22 cellular contexts compared by ENCODE assay signal in the genomic region with DNA sequence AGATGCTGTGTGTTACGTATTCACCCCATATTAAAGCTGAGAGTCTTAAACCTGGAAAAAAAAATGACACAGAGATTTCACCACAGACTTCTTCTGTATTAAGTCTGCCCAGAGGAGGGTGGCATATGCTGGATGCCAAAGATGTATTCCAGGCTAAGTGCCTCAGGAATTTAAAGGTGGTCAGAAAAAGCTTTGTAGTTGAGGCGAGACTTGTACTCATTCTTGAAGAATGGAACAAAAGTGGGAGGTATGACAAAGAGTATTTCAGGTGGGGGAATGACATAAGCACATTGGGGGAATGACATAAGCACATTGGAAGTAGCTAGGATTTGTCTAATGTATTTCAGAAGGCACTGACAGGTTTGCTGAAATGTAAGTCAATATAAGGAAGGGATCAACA.
A peak's percentile ranks its signal among the peaks of the same experiment; 100 is the strongest.
DNase-seq lines count a peak whose midpoint lies in the region; ATAC-seq, FAIRE-seq and TF ChIP-seq lines count a peak whose summit lies in the region.
"Had no signal": no experiment of that assay in that cellular context is flagged by ENCODE, and none has a peak within 500 bp of the region (broad histone marks: within the 10 kb centered on the region; RNA-seq: fewer than 3 reads in every experiment).

No MANE protein-coding gene starts in this region.

- intact Hi-C loops in activated CD4-positive, alpha-beta T cell treated with anti-CD3 and anti-CD28 coated beads, Interleukin-2, amount 10 ng/mL, durations not matched to agents 24 days and 14 days (cut with micrococcal nuclease), result no loop called here
- intact Hi-C loops in body of pancreas (cut with DNase I), result no loop called here

- H3K4me3 ChIP-seq in body of pancreas, result no peak overlapping the region
- H3K4me3 ChIP-seq: ascending aorta, esophagus muscularis mucosa, spleen had no signal

- H3K4me3 Mint-ChIP-seq in activated CD4-positive, alpha-beta T cell treated with anti-CD3 and anti-CD28 coated beads, Interleukin-2, amount 10 ng/mL, durations not matched to agents 24 days and 14 days, result no peak overlapping the region
- H3K4me3 Mint-ChIP-seq in activated CD4-positive, alpha-beta T cell treated with anti-CD3 and anti-CD28 coated beads, Interleukin-2, amount 10 ng/mL, durations not matched to agents 7 days and 5 days, result no peak overlapping the region
- peak overlapping the region; percentile 1 for H3K4me3 Mint-ChIP-seq in activated naive CD8-positive, alpha-beta T cell treated with anti-CD3 and anti-CD28 coated beads, Interleukin-2, amount 10 ng/mL, durations not matched to agents 7 days and 5 days
- peak overlapping the region in 6 of 10 donors; percentile 3 to 60 (median 18) for H3K4me3 Mint-ChIP-seq in naive thymus-derived CD8-positive, alpha-beta T cell
- H3K4me3 Mint-ChIP-seq: nephron progenitor cell; stimulated activated memory B cell treated with anti-CD40 and anti-IgM and Interleukin-4, amounts not matched to agents 10 μg/mL and 1 μg/mL and 100 μg/mL, for 72 hours; type B pancreatic cell had no signal

- ATAC-seq in activated naive CD8-positive, alpha-beta T cell treated with anti-CD3 and anti-CD28 coated beads, Interleukin-2, amount 10 ng/mL, durations not matched to agents 7 days and 5 days (ENCODE audit: low read depth), result peak; percentile 53
- ATAC-seq in naive thymus-derived CD8-positive, alpha-beta T cell, result peak in 1 of 2 donors; percentile 32
- ATAC-seq in body of pancreas (no peak), HG03045 (IDR thresholded peaks at IDR 0.05; ENCODE audit: unreplicated experiment) (no peak)
- ATAC-seq: Right ventricle myocardium inferior; stimulated activated memory B cell treated with anti-CD40 and anti-IgM and Interleukin-4, amounts not matched to agents 10 μg/mL and 1 μg/mL and 100 μg/mL, for 72 hours had no signal

- peaks cover 19% of the 10 kb centered on the region for H3K4me1 Mint-ChIP-seq in activated CD4-positive, alpha-beta T cell treated with anti-CD3 and anti-CD28 coated beads, Interleukin-2, amount 10 ng/mL, durations not matched to agents 24 days and 14 days
- peaks cover 26% of the 10 kb centered on the region for H3K4me1 Mint-ChIP-seq in activated CD4-positive, alpha-beta T cell treated with anti-CD3 and anti-CD28 coated beads, Interleukin-2, amount 10 ng/mL, durations not matched to agents 7 days and 5 days
- peaks cover 26% of the 10 kb centered on the region for H3K4me1 Mint-ChIP-seq in activated naive CD8-positive, alpha-beta T cell treated with anti-CD3 and anti-CD28 coated beads, Interleukin-2, amount 10 ng/mL, durations not matched to agents 7 days and 5 days
- H3K4me1 Mint-ChIP-seq in naive thymus-derived CD8-positive, alpha-beta T cell, result peaks cover 24 to 53% (median 41%) of the 10 kb centered on the region in 4 donors
- H3K4me1 Mint-ChIP-seq: stimulated activated memory B cell treated with anti-CD40 and anti-IgM and Interleukin-4, amounts not matched to agents 10 μg/mL and 1 μg/mL and 100 μg/mL, for 72 hours had no signal

- FAIRE-seq in D721Med (lab: Jason Lieb, UNC), result no peak

- peak overlapping the region; percentile 21 for H3K27ac Mint-ChIP-seq in activated CD4-positive, alpha-beta T cell treated with anti-CD3 and anti-CD28 coated beads, Interleukin-2, amount 10 ng/mL, durations not matched to agents 24 days and 14 days
- H3K27ac Mint-ChIP-seq in activated CD4-positive, alpha-beta T cell treated with anti-CD3 and anti-CD28 coated beads, Interleukin-2, amount 10 ng/mL, durations not matched to agents 7 days and 5 days, result no peak overlapping the region
- H3K27ac Mint-ChIP-seq in activated naive CD8-positive, alpha-beta T cell treated with anti-CD3 and anti-CD28 coated beads, Interleukin-2, amount 10 ng/mL, durations not matched to agents 7 days and 5 days, result peak overlapping the region; percentile 88
- H3K27ac Mint-ChIP-seq in naive thymus-derived CD8-positive, alpha-beta T cell, result peak overlapping the region in 7 of 10 donors; percentile 0 to 95 (median 70)
- H3K27ac Mint-ChIP-seq: nephron progenitor cell; progenitor cell of endocrine pancreas; stimulated activated memory B cell treated with anti-CD40 and anti-IgM and Interleukin-4, amounts not matched to agents 10 μg/mL and 1 μg/mL and 100 μg/mL, for 72 hours; type B pancreatic cell had no signal

- no peaks in the 10 kb centered on the region for H3K27me3 ChIP-seq in body of pancreas
- H3K27me3 ChIP-seq: ascending aorta, esophagus muscularis mucosa, spleen had no signal

- POLR2A ChIA-PET in activated CD4-positive, alpha-beta T cell treated with anti-CD3 and anti-CD28 coated beads, Interleukin-2, amount 10 ng/mL, durations not matched to agents 7 days and 5 days (lab: Charles Lee), result no interaction called here
- POLR2A ChIA-PET in activated naive CD8-positive, alpha-beta T cell treated with anti-CD3 and anti-CD28 coated beads, Interleukin-2, amount 10 ng/mL, durations not matched to agents 7 days and 5 days (lab: Charles Lee), result interaction anchor here (0.7 to 2.3 kb wide), 2 partner anchors 11 to 99 kb away, joined by 3 to 7 read pairs; partner anchors contain the start of genes BABAM2 and RBKS
- POLR2A ChIA-PET in naive thymus-derived CD8-positive, alpha-beta T cell (lab: Charles Lee), result no interaction called here

- CTCF ChIA-PET in activated CD4-positive, alpha-beta T cell treated with anti-CD3 and anti-CD28 coated beads, Interleukin-2, amount 10 ng/mL, durations not matched to agents 7 days and 5 days (lab: Charles Lee), result interaction anchor here (0.7 kb wide), 1 partner anchor 11 kb away, joined by 3 read pairs; no protein-coding TSS in a partner anchor

- H3K9me3 ChIP-seq in body of pancreas, result no peaks in the 10 kb centered on the region
- H3K9me3 ChIP-seq: esophagus muscularis mucosa, spleen had no signal

- DNase-seq in activated CD4-positive, alpha-beta T cell treated with anti-CD3 and anti-CD28 coated beads, Interleukin-2, amount 10 ng/mL, durations not matched to agents 24 days and 14 days, result no peak
- no peak for DNase-seq in activated CD4-positive, alpha-beta T cell treated with anti-CD3 and anti-CD28 coated beads, Interleukin-2, amount 10 ng/mL, durations not matched to agents 7 days and 5 days
- peak; percentile 35 for DNase-seq in HT1080 (ENCODE audit: low read depth)
- no peak for DNase-seq in activated naive CD8-positive, alpha-beta T cell treated with anti-CD3 and anti-CD28 coated beads, Interleukin-2, amount 10 ng/mL, durations not matched to agents 7 days and 5 days
- DNase-seq in naive thymus-derived CD8-positive, alpha-beta T cell, result no peak
- DNase-seq in body of pancreas, result no peak
- no peak for DNase-seq in D721Med (ENCODE audit: insufficient read length, low spot score)
- DNase-seq: activated CD4-positive, alpha-beta T cell treated with anti-CD3 and anti-CD28 coated beads for 1 hour; dermis blood vessel endothelial cell; KBM-7; NCI-H1417; NCI-H2227 treated with DMSO at 0.1 percent for 48 hours; nephron progenitor cell; NK-92 treated with Interleukin-12 subunit alpha and Interleukin-12 subunit beta, amount 100 ng/mL, for 24 hours; spleen had no signal

- H3K27ac ChIP-seq in body of pancreas, result no peak overlapping the region
- H3K27ac ChIP-seq: ascending aorta, esophagus muscularis mucosa, spleen had no signal

- H3K4me1 ChIP-seq in body of pancreas, result no peaks in the 10 kb centered on the region
- H3K4me1 ChIP-seq: ascending aorta had no signal

- no peak for TF ChIP-seq CTCF in body of pancreas (IDR thresholded peaks at IDR 0.05)
- TF ChIP-seq CTCF in D721Med (IDR thresholded peaks at IDR 0.05; ENCODE audit: insufficient read depth, missing control alignments), result no peak

- peaks cover 18% of the 10 kb centered on the region for H3K9me3 Mint-ChIP-seq in activated CD4-positive, alpha-beta T cell treated with anti-CD3 and anti-CD28 coated beads, Interleukin-2, amount 10 ng/mL, durations not matched to agents 24 days and 14 days
- peaks cover 19% of the 10 kb centered on the region for H3K9me3 Mint-ChIP-seq in activated CD4-positive, alpha-beta T cell treated with anti-CD3 and anti-CD28 coated beads, Interleukin-2, amount 10 ng/mL, durations not matched to agents 7 days and 5 days
- H3K9me3 Mint-ChIP-seq in activated naive CD8-positive, alpha-beta T cell treated with anti-CD3 and anti-CD28 coated beads, Interleukin-2, amount 10 ng/mL, durations not matched to agents 7 days and 5 days, result peaks cover 11% of the 10 kb centered on the region
- H3K9me3 Mint-ChIP-seq in naive thymus-derived CD8-positive, alpha-beta T cell, result peaks cover 0 to 4% (median 0%) of the 10 kb centered on the region in 9 donors
- H3K9me3 Mint-ChIP-seq: stimulated activated memory B cell treated with anti-CD40 and anti-IgM and Interleukin-4, amounts not matched to agents 10 μg/mL and 1 μg/mL and 100 μg/mL, for 72 hours; type B pancreatic cell had no signal

- TF ChIP-seq POLR2A in body of pancreas (IDR thresholded peaks at IDR 0.05), result no peak

- WGBS in body of pancreas, 2 donors, result 92% methylated on average over 2 of the region's 2 CpGs

- no peaks in the 10 kb centered on the region for H3K27me3 Mint-ChIP-seq in activated CD4-positive, alpha-beta T cell treated with anti-CD3 and anti-CD28 coated beads, Interleukin-2, amount 10 ng/mL, durations not matched to agents 24 days and 14 days
- H3K27me3 Mint-ChIP-seq in activated CD4-positive, alpha-beta T cell treated with anti-CD3 and anti-CD28 coated beads, Interleukin-2, amount 10 ng/mL, durations not matched to agents 7 days and 5 days, result no peaks in the 10 kb centered on the region
- H3K27me3 Mint-ChIP-seq in activated naive CD8-positive, alpha-beta T cell treated with anti-CD3 and anti-CD28 coated beads, Interleukin-2, amount 10 ng/mL, durations not matched to agents 7 days and 5 days, result no peaks in the 10 kb centered on the region
- no peaks in the 10 kb centered on the region for H3K27me3 Mint-ChIP-seq in naive thymus-derived CD8-positive, alpha-beta T cell
- H3K27me3 Mint-ChIP-seq: progenitor cell of endocrine pancreas; stimulated activated memory B cell treated with anti-CD40 and anti-IgM and Interleukin-4, amounts not matched to agents 10 μg/mL and 1 μg/mL and 100 μg/mL, for 72 hours; type B pancreatic cell had no signal

- H3K36me3 ChIP-seq in body of pancreas (replicated peaks in 1 of 2; ENCODE audit: insufficient read depth in 1 of 2, low read depth in 2 of 2), result no peaks in the 10 kb centered on the region
- H3K36me3 ChIP-seq: ascending aorta, esophagus muscularis mucosa had no signal

- H3K36me3 Mint-ChIP-seq in activated CD4-positive, alpha-beta T cell treated with anti-CD3 and anti-CD28 coated beads, Interleukin-2, amount 10 ng/mL, durations not matched to agents 24 days and 14 days (ENCODE audit: low read depth), result peaks cover 31% of the 10 kb centered on the region
- peaks cover 38% of the 10 kb centered on the region for H3K36me3 Mint-ChIP-seq in activated CD4-positive, alpha-beta T cell treated with anti-CD3 and anti-CD28 coated beads, Interleukin-2, amount 10 ng/mL, durations not matched to agents 7 days and 5 days (ENCODE audit: low read depth)
- H3K36me3 Mint-ChIP-seq in activated naive CD8-positive, alpha-beta T cell treated with anti-CD3 and anti-CD28 coated beads, Interleukin-2, amount 10 ng/mL, durations not matched to agents 7 days and 5 days, result peaks cover 55% of the 10 kb centered on the region
- H3K36me3 Mint-ChIP-seq in naive thymus-derived CD8-positive, alpha-beta T cell, result peaks cover 6 to 20% (median 10%) of the 10 kb centered on the region in 3 donors
- H3K36me3 Mint-ChIP-seq: type B pancreatic cell had no signal

Comparison
In these comparisons a context has a peak if more than half of its experiments do, and no peak if none do; other contexts are left out.
1. H3K4me3 Mint-ChIP-seq: peak in activated naive CD8-positive, alpha-beta T cell treated with anti-CD3 and anti-CD28 coated beads, Interleukin-2, amount 10 ng/mL, durations not matched to agents 7 days and 5 days (single experiment) and naive thymus-derived CD8-positive, alpha-beta T cell (6 of 10); none in activated CD4-positive, alpha-beta T cell treated with anti-CD3 and anti-CD28 coated beads, Interleukin-2, amount 10 ng/mL, durations not matched to agents 24 days and 14 days (single experiment) and activated CD4-positive, alpha-beta T cell treated with anti-CD3 and anti-CD28 coated beads, Interleukin-2, amount 10 ng/mL, durations not matched to agents 7 days and 5 days (single experiment).